ENCODE assay signal across 17 cellular contexts in the genomic region with DNA sequence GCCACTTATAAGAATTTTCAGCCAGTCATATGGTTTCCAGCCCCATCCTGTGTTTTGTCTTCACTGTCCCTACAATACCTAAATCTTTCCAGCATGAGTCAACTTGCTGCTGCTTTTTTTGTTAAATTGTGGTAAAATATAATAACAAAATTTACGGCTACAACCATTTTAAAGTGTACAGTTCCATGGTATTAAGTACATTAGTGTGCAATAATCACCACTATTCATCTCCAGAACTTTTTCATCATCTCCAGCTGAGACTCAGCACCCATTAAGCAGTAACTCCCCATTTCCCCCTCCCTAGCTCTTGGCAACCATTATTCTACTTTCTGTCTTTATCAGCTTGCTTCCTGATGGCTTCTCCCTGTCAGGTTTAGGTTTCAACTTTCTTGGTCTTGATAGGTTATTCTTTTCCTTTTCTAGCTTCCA. TPM values are rescaled to one million over a fixed set of nuclear protein-coding genes. Genes with fewer than 3 reads are reported as not detected.
DNase-seq lines count a peak whose midpoint lies in the region; ATAC-seq and TF ChIP-seq lines count a peak whose summit lies in the region.
"Had no signal": no experiment of that assay in that cellular context is flagged by ENCODE, and none has a peak within 500 bp of the region (broad histone marks: within the 10 kb centered on the region; RNA-seq: fewer than 3 reads in every experiment).

No MANE protein-coding gene starts in this region.

- peak in 1 of 2 experiments; percentile 68; a peak in 1 of 4 replicates for TF ChIP-seq EP300 in SK-N-SH (IDR thresholded peaks at IDR 0.05; ENCODE audit: borderline replicate concordance in 1 of 2, low read depth in 1 of 2, low read length in 1 of 2)

- ATAC-seq in HG02763 (IDR thresholded peaks at IDR 0.05; ENCODE audit: unreplicated experiment): no peak
- ATAC-seq in stimulated activated naive CD8-positive, alpha-beta T cell treated with anti-CD3 and anti-CD28 coated beads, Interleukin-15, Interleukin-2, amounts not matched to agents 100 U/mL and 50 U/mL, for 24 hours: no peak
- ATAC-seq in psoas muscle: no peak

- CTCF ChIA-PET in SK-N-SH (lab: Yijun Ruan, JAX): interaction anchor here (1.1 kb wide), 1 partner anchor 60 kb away, joined by 3 read pairs; no protein-coding TSS in a partner anchor

- peaks cover 40% of the 10 kb centered on the region for H3F3A ChIP-seq in SK-N-SH (replicated peaks; ENCODE audit: insufficient read depth)

- peak overlapping the region; percentile 13; the same call in 1 of the 2 replicates for H3K9ac ChIP-seq in SK-N-SH
- H3K9ac ChIP-seq: BLaER1 had no signal

- peaks cover 34% of the 10 kb centered on the region for H4K20me1 ChIP-seq in SK-N-SH (ENCODE audit: insufficient read depth)

- H3K27me3 ChIP-seq in SK-N-SH (ENCODE audit: insufficient read depth) (no peaks in the 10 kb centered on the region), psoas muscle (ENCODE audit: insufficient read depth in 3 of 3, low read length in 2 of 3) (no peaks in the 10 kb centered on the region)
- H3K27me3 ChIP-seq: adrenal gland, BLaER1, pancreas had no signal

- H3K9me3 ChIP-seq in SK-N-SH (no peaks in the 10 kb centered on the region), psoas muscle (no peaks in the 10 kb centered on the region)
- H3K9me3 ChIP-seq: adrenal gland, BLaER1, pancreas had no signal

- no peak; the same call in 1 of the 2 replicates for TF ChIP-seq RAD21 in SK-N-SH (IDR thresholded peaks at IDR 0.05; ENCODE audit: low read length)

- peak overlapping the region; percentile 72 to 91 for H3K27ac ChIP-seq in SK-N-SH (ENCODE audit: low read depth in 2 of 2, low read length in 1 of 2)
- no peak overlapping the region for H3K27ac ChIP-seq in psoas muscle
- H3K27ac ChIP-seq: adrenal gland, BLaER1, pancreas had no signal

- POLR2A ChIA-PET in SK-N-SH (lab: Yijun Ruan, JAX): interaction anchor here (0.9 kb wide), 1 partner anchor 39 kb away, joined by 3 read pairs; the partner anchor contains the start of gene FRS2

- TF ChIP-seq CTCF in SK-N-SH (IDR thresholded peaks at IDR 0.05) (no peak), foreskin fibroblast (IDR thresholded peaks at IDR 0.05; ENCODE audit: low read depth, low read length) (no peak), psoas muscle (IDR thresholded peaks at IDR 0.05) (no peak)

- peak; percentile 35 for DNase-seq in A172 (ENCODE audit: low spot score)
- peak; percentile 30 for DNase-seq in G401 (ENCODE audit: low spot score)
- peak; percentile 40 for DNase-seq in SK-N-SH
- DNase-seq in foreskin fibroblast: peak; percentile 18 to 41
- no peak for DNase-seq in stimulated activated naive CD8-positive, alpha-beta T cell treated with anti-CD3 and anti-CD28 coated beads, Interleukin-15, Interleukin-2, amounts not matched to agents 100 U/mL and 50 U/mL, for 24 hours
- no peak for DNase-seq in psoas muscle
- no peak for DNase-seq in stimulated activated CD4-positive, alpha-beta T cell treated with anti-CD3 and anti-CD28 coated beads, Interleukin-4, amount 100 ng/mL, for 24 hours
- DNase-seq: activated CD4-positive, alpha-beta T cell treated with anti-CD3 and anti-CD28 coated beads, Interleukin-2, amount 10 ng/mL, durations not matched to agents 7 days and 5 days; activated T-cell treated with anti-CD3 and anti-CD28 coated beads, Interleukin-2, amount 50 U/mL, for 48 hours; adrenal gland; foreskin melanocyte; NCI-H1436 treated with DMSO at 0.1 percent for 48 hours; pancreas; stimulated activated CD4-positive, alpha-beta T cell treated with anti-CD3 and anti-CD28 coated beads, Interleukin-15, amount 100 ng/mL, for 24 hours; T-helper 2 cell had no signal

- peaks cover 98% of the 10 kb centered on the region for H3K79me2 ChIP-seq in SK-N-SH (ENCODE audit: insufficient read depth)

- H3K4me2 ChIP-seq in SK-N-SH: peak overlapping the region; percentile 62; the same call in 1 of the 2 replicates
- H3K4me2 ChIP-seq: BLaER1 had no signal

- WGBS in SK-N-SH (ENCODE audit: low lambda C conversion rate): 16% methylated on average over 1 of the region's 1 CpG
- WGBS in psoas muscle, 3 donors: 92 to 97% (median 93%) methylated on average over 1 of the region's 1 CpG

- H3K9me2 ChIP-seq in SK-N-SH: no peaks in the 10 kb centered on the region

- H3K4me1 ChIP-seq in SK-N-SH (ENCODE audit: control insufficient read depth in 1 of 2, insufficient read depth in 2 of 2, low read depth in 1 of 2, low read length in 1 of 2) (peaks cover 36 to 37% of the 10 kb centered on the region in 2 experiments), psoas muscle (peaks cover 55% of the 10 kb centered on the region)

- in situ Hi-C loops in G401 (cut with HindIII; ENCODE audit: low sequenced_read_pairs): no loop called here

- peaks cover 3 to 5% of the 10 kb centered on the region in 2 experiments for H3K36me3 ChIP-seq in SK-N-SH (replicated peaks in 1 of 2; ENCODE audit: control insufficient read depth in 1 of 2, insufficient read depth in 2 of 2, low read length in 1 of 2)
- H3K36me3 ChIP-seq in psoas muscle (ENCODE audit: insufficient read depth in 1 of 2, low read depth in 1 of 2): no peaks in the 10 kb centered on the region
- H3K36me3 ChIP-seq: adrenal gland, pancreas had no signal

- intact Hi-C loops in psoas muscle (cut with DNase I): no loop called here

- peak overlapping the region in 1 of 2 experiments; percentile 13; a peak in 1 of 4 replicates for H3K4me3 ChIP-seq in SK-N-SH (ENCODE audit: low read depth in 2 of 2, low read length in 1 of 2)
- H3K4me3 ChIP-seq in foreskin fibroblast (ENCODE audit: low read depth in 1 of 2, low read length in 2 of 2): no peak overlapping the region
- no peak overlapping the region for H3K4me3 ChIP-seq in psoas muscle
- H3K4me3 ChIP-seq: adrenal gland, BLaER1, pancreas had no signal

- H2AFZ ChIP-seq in SK-N-SH (ENCODE audit: low read depth): no peak overlapping the region

TF ChIP-seq in SK-N-SH, 30 proteins besides CTCF, POLR2A, EP300 and RAD21 (continues in another document):
- TF ChIP-seq TCF12 (IDR thresholded peaks at IDR 0.05) (peak; percentile 58), USF2 (IDR thresholded peaks at IDR 0.05; ENCODE audit: borderline replicate concordance, low read depth, low read length) (no peak), FOSL2 (IDR thresholded peaks at IDR 0.05; ENCODE audit: borderline replicate concordance, low read depth) (peak; percentile 45; the same call in 1 of the 2 replicates), GATA2 (CRISPR knock-in tag; IDR thresholded peaks at IDR 0.05) (peak; percentile 31; the same call in 1 of the 2 replicates), RCOR1 (IDR thresholded peaks at IDR 0.05; ENCODE audit: low read length) (peak; percentile 65; the same call in 1 of the 2 replicates), JUND (IDR thresholded peaks at IDR 0.05) (peak; percentile 53; the same call in 1 of the 2 replicates), FOXM1 (IDR thresholded peaks at IDR 0.05; ENCODE audit: low read depth) (no peak), IRF3 (IDR thresholded peaks at IDR 0.05; ENCODE audit: low read depth, low read length) (no peak), CHD2 (IDR thresholded peaks at IDR 0.05; ENCODE audit: low read length, partially characterized antibody) (no peak), SIN3A (IDR thresholded peaks at IDR 0.05; ENCODE audit: borderline replicate concordance, low read depth, low read length) (no peak), FOXJ3 (CRISPR knock-in tag; IDR thresholded peaks at IDR 0.05) (no peak)
- TF ChIP-seq, protein P1, sequence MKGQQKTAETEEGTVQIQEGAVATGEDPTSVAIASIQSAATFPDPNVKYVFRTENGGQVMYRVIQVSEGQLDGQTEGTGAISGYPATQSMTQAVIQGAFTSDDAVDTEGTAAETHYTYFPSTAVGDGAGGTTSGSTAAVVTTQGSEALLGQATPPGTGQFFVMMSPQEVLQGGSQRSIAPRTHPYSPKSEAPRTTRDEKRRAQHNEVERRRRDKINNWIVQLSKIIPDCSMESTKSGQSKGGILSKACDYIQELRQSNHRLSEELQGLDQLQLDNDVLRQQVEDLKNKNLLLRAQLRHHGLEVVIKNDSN (IDR thresholded peaks at IDR 0.05; ENCODE audit: borderline replicate concordance, low read depth): no peak
- TF ChIP-seq, protein P2, sequence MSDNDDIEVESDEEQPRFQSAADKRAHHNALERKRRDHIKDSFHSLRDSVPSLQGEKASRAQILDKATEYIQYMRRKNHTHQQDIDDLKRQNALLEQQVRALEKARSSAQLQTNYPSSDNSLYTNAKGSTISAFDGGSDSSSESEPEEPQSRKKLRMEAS (IDR thresholded peaks at IDR 0.05; ENCODE audit: low read depth): no peak

RNA-seq across cellular contexts. Expression of gene FRS2, which starts 39.1 kb away (rescaled TPM):
- 42.4 and 43.6 TPM in 2 replicates for total RNA-seq in A172 (2014; rRNA removed; shearing (Covaris generic))
- 14.2 and 20.6 TPM in 2 replicates for total RNA-seq in G401 (2014; rRNA removed; shearing (Covaris generic))
- polyA plus RNA-seq in SK-N-SH (2012; rRNA removed): 7.1 and 9.6 TPM in 2 replicates
- polyA plus RNA-seq in SK-N-SH (2012; cell fraction: cytosol; rRNA removed): 9.6 and 10.6 TPM in 2 replicates
- polyA plus RNA-seq in SK-N-SH (2012; cell fraction: nucleus; rRNA removed): 5.8 and 13.9 TPM in 2 replicates
- total RNA-seq in psoas muscle: 10 to 100 TPM; 12.8 to 18.9 (median 15.0) TPM
- 10 to 100 TPM in 1 of 3 donors, 1 to 10 TPM in 2; 3.6 to 16.8 (median 4.0) TPM for polyA plus RNA-seq in psoas muscle

Comparison
In these comparisons a context has a peak if more than half of its experiments do, and no peak if none do; other contexts are left out.
1. DNase-seq: peak in A172 (single experiment), G401 (single experiment), SK-N-SH (single experiment) and foreskin fibroblast (2 of 2); none in stimulated activated naive CD8-positive, alpha-beta T cell treated with anti-CD3 and anti-CD28 coated beads, Interleukin-15, Interleukin-2, amounts not matched to agents 100 U/mL and 50 U/mL, for 24 hours (single experiment), psoas muscle (0 of 2) and stimulated activated CD4-positive, alpha-beta T cell treated with anti-CD3 and anti-CD28 coated beads, Interleukin-4, amount 100 ng/mL, for 24 hours (single experiment).